17 cellular contexts compared by ENCODE assay signal in genomic region chr12:83827193-83827592, GRCh38.
A peak's percentile ranks its signal among the peaks of the same experiment; 100 is the strongest.
DNase-seq lines count a peak whose midpoint lies in the region; ATAC-seq, FAIRE-seq and TF ChIP-seq lines count a peak whose summit lies in the region.
"Had no signal": no experiment of that assay in that cellular context is flagged by ENCODE, and none has a peak within 500 bp of the region (broad histone marks: within the 10 kb centered on the region; RNA-seq: fewer than 3 reads in every experiment).

No MANE protein-coding gene starts in this region.

- H3K4me2 ChIP-seq in SU-DHL-6 (ENCODE audit: low read depth, low read length, poor library complexity, severe bottlenecking) = no peak overlapping the region
- no peak overlapping the region for H3K4me2 ChIP-seq in neuronal stem cell (ENCODE audit: insufficient read depth, low read length, poor library complexity, severe bottlenecking)
- H3K4me2 ChIP-seq: PC-9 had no signal

- no peak overlapping the region for H3K4ac ChIP-seq in neuronal stem cell (ENCODE audit: low read length)

- no peak overlapping the region for H4K8ac ChIP-seq in neuronal stem cell (ENCODE audit: low read depth, low read length)

- no peak overlapping the region for H2BK15ac ChIP-seq in neuronal stem cell (ENCODE audit: low read length)

- no peak overlapping the region for H4K91ac ChIP-seq in neuronal stem cell (ENCODE audit: low read depth, low read length, poor library complexity)

- H2AFZ ChIP-seq in SU-DHL-6 (ENCODE audit: low read depth, low read length, severe bottlenecking) (peak overlapping the region; percentile 91), neuronal stem cell (ENCODE audit: low read length) (peak overlapping the region; percentile 82)
- H2AFZ ChIP-seq: PC-9 had no signal

- H2AK5ac ChIP-seq in neuronal stem cell (ENCODE audit: low read depth, low read length) = no peak overlapping the region

- H3K27ac ChIP-seq in SU-DHL-6 (ENCODE audit: low read depth, low read length) = no peak overlapping the region
- no peak overlapping the region for H3K27ac ChIP-seq in neuronal stem cell (replicated peaks; ENCODE audit: low read length)
- H3K27ac ChIP-seq: PC-9 had no signal

- H2BK120ac ChIP-seq in neuronal stem cell (ENCODE audit: low read depth, low read length) = no peak overlapping the region

- no peaks in the 10 kb centered on the region for H3K9me2 ChIP-seq in SU-DHL-6 (replicated peaks; ENCODE audit: insufficient read depth, low read length)

- no peak overlapping the region for H3K4me3 ChIP-seq in SU-DHL-6 (ENCODE audit: insufficient read depth, low read length, poor library complexity, severe bottlenecking)
- no peak overlapping the region for H3K4me3 ChIP-seq in neuronal stem cell (ENCODE audit: low read length in 2 of 2)
- H3K4me3 ChIP-seq: K562, PC-9 had no signal

- H3K4me1 ChIP-seq in neuronal stem cell (ENCODE audit: control insufficient read depth in 2 of 2, insufficient read depth in 1 of 2, low read depth in 1 of 2, low read length in 2 of 2) = no peaks in the 10 kb centered on the region

- H3K9ac ChIP-seq in SU-DHL-6 (ENCODE audit: low read length) = no peak overlapping the region
- no peak overlapping the region for H3K9ac ChIP-seq in neuronal stem cell (ENCODE audit: low read depth, low read length, poor library complexity)

- no CpG with 5 or more reads among the region's 2 CpGs for WGBS in neuronal stem cell (ENCODE audit: extremely low coverage in 2 of 2, insufficient read length in 2 of 2, insufficient replicate concordance in 1 of 2), 2 donors

- H3K79me2 ChIP-seq in SU-DHL-6 (ENCODE audit: insufficient read depth, low read length) = no peaks in the 10 kb centered on the region

- no peak overlapping the region for H3K14ac ChIP-seq in neuronal stem cell (ENCODE audit: low read length)

- H3K36me3 ChIP-seq in SU-DHL-6 (ENCODE audit: low read length) = no peaks in the 10 kb centered on the region
- H3K36me3 ChIP-seq in neuronal stem cell (replicated peaks in 1 of 2; ENCODE audit: control insufficient read depth in 2 of 2, insufficient read depth in 2 of 2, low read length in 2 of 2) = no peaks in the 10 kb centered on the region

- H3F3A ChIP-seq in SU-DHL-6 (ENCODE audit: insufficient read depth) = no peaks in the 10 kb centered on the region

- H3K9me3 ChIP-seq in SU-DHL-6 (ENCODE audit: insufficient read depth, low read length) (no peaks in the 10 kb centered on the region), neuronal stem cell (replicated peaks in 1 of 2; ENCODE audit: control insufficient read depth in 2 of 2, insufficient read depth in 1 of 2, low read depth in 1 of 2, low read length in 2 of 2) (peaks cover 0 to 6% of the 10 kb centered on the region in 2 donors)

- H3K79me1 ChIP-seq in neuronal stem cell (ENCODE audit: low read depth, low read length) = no peaks in the 10 kb centered on the region

- no peak for ATAC-seq in omental fat pad (ENCODE audit: low FRiP score)
- ATAC-seq: K562 had no signal

- no peaks in the 10 kb centered on the region for H3K27me3 ChIP-seq in SU-DHL-6 (ENCODE audit: low read length)
- H3K27me3 ChIP-seq in neuronal stem cell (ENCODE audit: control insufficient read depth in 3 of 3, insufficient read depth in 3 of 3, low read depth in 1 of 3, low read length in 3 of 3) = no peaks in the 10 kb centered on the region

- DNase-seq in COLO829 (ENCODE audit: low spot score) (peak; percentile 18), left kidney (ENCODE audit: low read depth, low spot score) (peak; percentile 6), neuronal stem cell (ENCODE audit: low spot score) (no peak), GM12892 (ENCODE audit: insufficient read length) (no peak), omental fat pad (ENCODE audit: low spot score) (no peak), NCI-H1105 (lab: John Stamatoyannopoulos, UW) (no peak), HK-2 (ENCODE audit: unreplicated experiment) (no peak)
- DNase-seq: C1 segment of cervical spinal cord, COR-L47, DMS153, NCI-H1048, NCI-H2081 treated with DMSO at 0.1 percent for 48 hours, NCI-H510A, PC-9 had no signal

- no peak for TF ChIP-seq POLR2A in GM12892 (IDR thresholded peaks at IDR 0.05; ENCODE audit: low read depth, low read length)

- no peak overlapping the region for H2BK12ac ChIP-seq in neuronal stem cell (ENCODE audit: low read length)

- no peak overlapping the region for H3K23ac ChIP-seq in neuronal stem cell (ENCODE audit: low read depth, low read length, poor library complexity)

- no peak for TF ChIP-seq CTCF in SU-DHL-6 (IDR thresholded peaks at IDR 0.05; ENCODE audit: insufficient read depth, low read length, poor library complexity, severe bottlenecking)
- no peak for TF ChIP-seq CTCF in omental fat pad (IDR thresholded peaks at IDR 0.05)

- H2BK5ac ChIP-seq in neuronal stem cell (ENCODE audit: low read length) = no peak overlapping the region

- no peak for FAIRE-seq in GM12892 (lab: Jason Lieb, UNC)
- FAIRE-seq: A204.1, K562 had no signal

- no peak overlapping the region for H3K18ac ChIP-seq in neuronal stem cell (ENCODE audit: low read length)

- H4K20me1 ChIP-seq in SU-DHL-6 (ENCODE audit: low read depth, low read length) = no peaks in the 10 kb centered on the region

Comparison
In these comparisons a context has a peak if more than half of its experiments do, and no peak if none do; other contexts are left out.
1. DNase-seq: peak in COLO829 (single experiment) and left kidney (single experiment); none in neuronal stem cell (single experiment), GM12892 (single experiment), omental fat pad (single experiment), NCI-H1105 (single experiment) and HK-2 (single experiment).